Comparison of ENCODE assay signal across 8 cellular contexts in the genomic region with DNA sequence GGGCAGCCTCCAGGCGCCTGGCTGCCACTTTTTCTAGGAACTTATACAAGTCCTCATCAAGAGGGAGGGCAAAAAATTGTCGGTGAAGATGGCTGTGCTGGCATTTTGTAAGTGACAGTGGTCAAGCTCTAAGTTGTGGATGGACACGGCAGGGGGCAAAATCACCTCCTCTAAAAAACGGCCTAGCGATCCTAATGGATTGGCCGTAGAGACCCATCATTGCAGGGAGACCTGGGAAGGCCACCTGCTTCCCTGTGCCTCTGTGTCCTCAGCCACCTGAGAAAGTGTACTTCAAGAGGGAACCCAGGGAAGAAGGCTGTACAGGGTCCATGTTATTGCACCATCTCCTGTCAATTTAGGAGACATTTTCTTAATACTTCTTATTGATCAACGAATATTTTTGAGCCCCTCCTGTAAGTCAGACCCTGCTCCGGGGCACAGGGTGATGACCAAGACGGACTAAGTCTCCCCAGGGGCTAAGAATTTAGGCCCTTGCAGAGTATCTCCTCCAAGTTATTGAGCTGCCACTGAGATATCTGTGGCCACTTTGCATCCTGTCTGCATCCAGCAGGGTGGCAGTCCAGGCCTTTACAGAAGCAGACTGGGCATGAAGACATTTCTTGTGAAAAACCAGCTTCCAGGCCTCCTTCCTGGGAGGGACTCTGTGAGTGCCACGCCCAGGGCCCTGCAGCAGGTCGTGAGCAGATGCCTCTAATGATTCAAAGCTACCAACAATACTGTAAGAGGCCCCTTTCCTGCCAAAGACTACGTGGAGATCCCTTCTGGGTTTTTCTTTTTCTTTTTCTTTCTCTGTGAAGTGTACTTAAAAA. TPM values are rescaled to one million over a fixed set of nuclear protein-coding genes. Genes with fewer than 3 reads are reported as not detected.
DNase-seq lines count a peak whose midpoint lies in the region; ATAC-seq and TF ChIP-seq lines count a peak whose summit lies in the region.

No MANE protein-coding gene starts in this region.

- no peaks in the 10 kb centered on the region for H3K9me3 ChIP-seq in CD4-positive, CD25-positive, alpha-beta regulatory T cell (ENCODE audit: control insufficient read depth in 2 of 2, low read length in 2 of 2)
- no peaks in the 10 kb centered on the region for H3K9me3 ChIP-seq in esophagus squamous epithelium

- H3K36me3 Mint-ChIP-seq in CD4-positive, CD25-positive, alpha-beta regulatory T cell, result no peaks in the 10 kb centered on the region
- no peaks in the 10 kb centered on the region for H3K36me3 Mint-ChIP-seq in activated CD4-positive, alpha-beta T cell treated with anti-CD3 and anti-CD28 coated beads, Interleukin-2, amount 10 ng/mL, durations not matched to agents 24 days and 14 days (ENCODE audit: low read depth)

- peak overlapping the region in 3 of 4 donors; percentile 41 to 61 (median 51) for H3K4me3 Mint-ChIP-seq in CD4-positive, CD25-positive, alpha-beta regulatory T cell
- H3K4me3 Mint-ChIP-seq in activated CD4-positive, alpha-beta T cell treated with anti-CD3 and anti-CD28 coated beads, Interleukin-2, amount 10 ng/mL, durations not matched to agents 24 days and 14 days, result peak overlapping the region; percentile 79

- peaks cover 22% of the 10 kb centered on the region for H3K4me1 ChIP-seq in CD4-positive, CD25-positive, alpha-beta regulatory T cell (ENCODE audit: control insufficient read depth, insufficient read depth, low read length, poor library complexity, severe bottlenecking)
- H3K4me1 ChIP-seq in esophagus squamous epithelium, result peaks cover 60 to 85% (median 62%) of the 10 kb centered on the region in 3 donors

- in situ Hi-C loops in ACHN (cut with HindIII; ENCODE audit: low pct_ligation_motif_present, low pct_unique_long_range_greater_than_20kb, low sequenced_read_pairs), result no loop called here

- TF ChIP-seq POLR2A in esophagus squamous epithelium (IDR thresholded peaks at IDR 0.05), result no peak

- DNase-seq in CD4-positive, CD25-positive, alpha-beta regulatory T cell, result peak in 2 of 3 donors; percentile 27 to 83
- DNase-seq in activated CD4-positive, alpha-beta T cell treated with anti-CD3 and anti-CD28 coated beads, Interleukin-2, amount 10 ng/mL, durations not matched to agents 24 days and 14 days, result peak; percentile 87
- DNase-seq in esophagus squamous epithelium (lab: John Stamatoyannopoulos, UW) (no peak), ACHN (no peak), RKO (ENCODE audit: low spot score) (no peak)
- peak; percentile 40 to 49 (median 44) for DNase-seq in stimulated activated CD4-positive, alpha-beta T cell treated with anti-CD3 and anti-CD28 coated beads, Interleukin-12 subunit alpha, Interleukin-12 subunit beta, amount 100 ng/mL, for 48 hours (ENCODE audit: low read depth in 2 of 3, low spot score in 1 of 3)

- intact Hi-C loops in activated CD4-positive, alpha-beta T cell treated with anti-CD3 and anti-CD28 coated beads, Interleukin-2, amount 10 ng/mL, durations not matched to agents 24 days and 14 days (cut with micrococcal nuclease), result loop anchor here (1.0 to 2.0 kb wide), 4 partner anchors 17 to 71 kb away; no protein-coding TSS in a partner anchor
- intact Hi-C loops in esophagus squamous epithelium (cut with DNase I), result no loop called here

- peak overlapping the region; percentile 45 for H3K4me3 ChIP-seq in CD4-positive, CD25-positive, alpha-beta regulatory T cell (ENCODE audit: low read depth, low read length)
- H3K4me3 ChIP-seq in esophagus squamous epithelium, result no peak overlapping the region

- H3K4me1 Mint-ChIP-seq in CD4-positive, CD25-positive, alpha-beta regulatory T cell, result peaks cover 11 to 39% (median 23%) of the 10 kb centered on the region in 4 donors
- peaks cover 33% of the 10 kb centered on the region for H3K4me1 Mint-ChIP-seq in activated CD4-positive, alpha-beta T cell treated with anti-CD3 and anti-CD28 coated beads, Interleukin-2, amount 10 ng/mL, durations not matched to agents 24 days and 14 days

- peak overlapping the region; percentile 92 to 98 (median 95) for H3K27ac Mint-ChIP-seq in CD4-positive, CD25-positive, alpha-beta regulatory T cell
- H3K27ac Mint-ChIP-seq in activated CD4-positive, alpha-beta T cell treated with anti-CD3 and anti-CD28 coated beads, Interleukin-2, amount 10 ng/mL, durations not matched to agents 24 days and 14 days, result peak overlapping the region; percentile 91

- 35 to 49% methylated on average over 9 to 10 of the region's 12 CpGs for WGBS in esophagus squamous epithelium, 2 donors

- peak overlapping the region; percentile 61 for H3K27ac ChIP-seq in CD4-positive, CD25-positive, alpha-beta regulatory T cell (ENCODE audit: insufficient read depth, low read length, poor library complexity, severe bottlenecking)
- peak overlapping the region; percentile 81 to 94 (median 88) for H3K27ac ChIP-seq in esophagus squamous epithelium

- H3K27me3 ChIP-seq in CD4-positive, CD25-positive, alpha-beta regulatory T cell (ENCODE audit: control insufficient read depth, insufficient read depth, low read length), result no peaks in the 10 kb centered on the region
- H3K27me3 ChIP-seq in esophagus squamous epithelium, result no peaks in the 10 kb centered on the region

- peak; percentile 76 for ATAC-seq in CD4-positive, CD25-positive, alpha-beta regulatory T cell (ENCODE audit: low read depth in 2 of 2)
- ATAC-seq in HG03432 (IDR thresholded peaks at IDR 0.05; ENCODE audit: unreplicated experiment) (peak; percentile 45), GM19351 (IDR thresholded peaks at IDR 0.05; ENCODE audit: unreplicated experiment) (no peak)

- no peaks in the 10 kb centered on the region for H3K36me3 ChIP-seq in CD4-positive, CD25-positive, alpha-beta regulatory T cell (ENCODE audit: control insufficient read depth, insufficient read depth, low read length)
- no peaks in the 10 kb centered on the region for H3K36me3 ChIP-seq in esophagus squamous epithelium

- peak in 1 of 6 experiments; percentile 10 for TF ChIP-seq CTCF in esophagus squamous epithelium (IDR thresholded peaks at IDR 0.05)

- no peaks in the 10 kb centered on the region for H3K9me3 Mint-ChIP-seq in CD4-positive, CD25-positive, alpha-beta regulatory T cell
- no peaks in the 10 kb centered on the region for H3K9me3 Mint-ChIP-seq in activated CD4-positive, alpha-beta T cell treated with anti-CD3 and anti-CD28 coated beads, Interleukin-2, amount 10 ng/mL, durations not matched to agents 24 days and 14 days

- no peaks in the 10 kb centered on the region for H3K27me3 Mint-ChIP-seq in CD4-positive, CD25-positive, alpha-beta regulatory T cell
- H3K27me3 Mint-ChIP-seq in activated CD4-positive, alpha-beta T cell treated with anti-CD3 and anti-CD28 coated beads, Interleukin-2, amount 10 ng/mL, durations not matched to agents 24 days and 14 days, result no peaks in the 10 kb centered on the region

RNA-seq across cellular contexts. Expression of a gene that starts 40.5 kb away (rescaled TPM):
- 132 TPM for total RNA-seq in CD4-positive, CD25-positive, alpha-beta regulatory T cell
- polyA plus RNA-seq in CD4-positive, CD25-positive, alpha-beta regulatory T cell, result 100 to 1,000 TPM; 330 to 480 (median 385) TPM
- 501 and 522 TPM in 2 replicates for total RNA-seq in activated CD4-positive, alpha-beta T cell treated with anti-CD3 and anti-CD28 coated beads, Interleukin-2, amount 10 ng/mL, durations not matched to agents 24 days and 14 days
- 100 to 1,000 TPM in 3 of 4 donors, 10 to 100 TPM in 1; 95.6 to 244 (median 169) TPM for total RNA-seq in esophagus squamous epithelium

Comparison
In these comparisons a context has a peak if more than half of its experiments do, and no peak if none do; other contexts are left out.
1. DNase-seq: peak in CD4-positive, CD25-positive, alpha-beta regulatory T cell (2 of 3), activated CD4-positive, alpha-beta T cell treated with anti-CD3 and anti-CD28 coated beads, Interleukin-2, amount 10 ng/mL, durations not matched to agents 24 days and 14 days (single experiment) and stimulated activated CD4-positive, alpha-beta T cell treated with anti-CD3 and anti-CD28 coated beads, Interleukin-12 subunit alpha, Interleukin-12 subunit beta, amount 100 ng/mL, for 48 hours (3 of 3); none in esophagus squamous epithelium (single experiment), ACHN (single experiment) and RKO (single experiment).